ENCODE assay signal across 8 cellular contexts in the genomic region with DNA sequence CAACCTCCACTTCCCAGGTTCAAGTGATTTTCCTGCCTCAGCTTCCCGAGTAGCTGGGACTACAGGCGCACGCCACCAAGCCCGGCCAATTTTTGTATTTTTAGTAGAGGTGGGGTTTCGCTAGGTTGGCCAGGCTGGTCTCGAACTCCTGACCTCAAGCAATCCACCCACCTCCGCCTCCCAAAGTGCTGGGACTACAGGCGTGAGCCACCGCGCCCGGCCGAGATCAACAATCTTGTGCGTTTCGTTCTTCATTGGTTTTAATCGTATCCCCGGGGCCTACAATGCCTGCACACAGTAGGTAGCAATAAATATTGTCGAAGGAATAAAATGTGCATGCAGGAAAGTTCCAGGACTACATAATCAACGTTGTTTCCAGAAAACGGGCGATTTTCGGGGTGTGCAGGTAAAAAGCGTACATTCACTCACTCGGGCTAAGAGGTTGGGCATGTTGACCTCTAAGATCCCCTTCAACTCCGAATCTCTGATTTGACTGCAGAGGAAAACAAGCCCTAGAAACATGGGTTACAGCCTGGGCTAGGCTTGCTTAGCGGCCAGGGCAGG. TPM values are rescaled to one million over a fixed set of nuclear protein-coding genes. Genes with fewer than 3 reads are reported as not detected.
DNase-seq lines count a peak whose midpoint lies in the region; ATAC-seq and TF ChIP-seq lines count a peak whose summit lies in the region.

No MANE protein-coding gene starts in this region.

- intact Hi-C loops in left cardiac atrium (cut with DNase I): loop anchor here in 1 of 2 donors (5.0 kb wide), 1 partner anchor 66 kb away; no protein-coding TSS in a partner anchor

- H3K4me3 ChIP-seq in right atrium auricular region: peak overlapping the region; percentile 77
- peak overlapping the region; percentile 83 to 98 for H3K4me3 ChIP-seq in mucosa of rectum (ENCODE audit: low read length in 2 of 2)

- peaks cover 0 to 31% of the 10 kb centered on the region in 2 donors for H3K4me1 ChIP-seq in right atrium auricular region
- peaks cover 22 to 28% of the 10 kb centered on the region in 2 donors for H3K4me1 ChIP-seq in mucosa of rectum (ENCODE audit: control insufficient read depth in 2 of 2, insufficient read depth in 2 of 2, low read length in 2 of 2)

- DNase-seq in right atrium auricular region (ENCODE audit: low spot score) (no peak), left cardiac atrium (no peak), caudate nucleus (lab: John Stamatoyannopoulos, UW) (no peak), SW 1271 (lab: John Stamatoyannopoulos, UW) (no peak), ecto neural progenitor cell (ENCODE audit: low spot score) (no peak), superior temporal gyrus (ENCODE audit: extremely low spot score) (no peak)

- H3K9ac ChIP-seq in mucosa of rectum (ENCODE audit: low read depth in 1 of 2, low read length in 2 of 2): peak overlapping the region; percentile 75 to 81

- no peaks in the 10 kb centered on the region for H3K9me3 ChIP-seq in right atrium auricular region
- no peaks in the 10 kb centered on the region for H3K9me3 ChIP-seq in mucosa of rectum (ENCODE audit: control insufficient read depth in 2 of 2, low read length in 2 of 2)

- H3K27ac ChIP-seq in right atrium auricular region (peak overlapping the region; percentile 90 to 96), caudate nucleus (ENCODE audit: low read depth, low read length) (peak overlapping the region; percentile 88), mucosa of rectum (ENCODE audit: low read depth in 2 of 2, low read length in 2 of 2) (peak overlapping the region; percentile 89 to 94)

- ATAC-seq in left cardiac atrium (no peak), GM19395 (IDR thresholded peaks at IDR 0.05; ENCODE audit: unreplicated experiment) (no peak)

- H3K27me3 ChIP-seq in right atrium auricular region (no peaks in the 10 kb centered on the region), mucosa of rectum (ENCODE audit: control insufficient read depth in 2 of 2, insufficient read depth in 2 of 2, low read length in 2 of 2) (no peaks in the 10 kb centered on the region)

- no peaks in the 10 kb centered on the region for H3K36me3 ChIP-seq in right atrium auricular region
- no peaks in the 10 kb centered on the region for H3K36me3 ChIP-seq in mucosa of rectum (ENCODE audit: control insufficient read depth in 2 of 2, insufficient read depth in 2 of 2, low read length in 2 of 2)

- no peak for TF ChIP-seq CTCF in right atrium auricular region (IDR thresholded peaks at IDR 0.05)

RNA-seq across cellular contexts. Expression of a gene that starts 2.7 kb away (rescaled TPM):
- 10 to 100 TPM; 15.3 to 21.3 TPM for total RNA-seq in right atrium auricular region
- total RNA-seq in left cardiac atrium: 10 to 100 TPM; 20.8 to 26.9 TPM
